Comparison of ENCODE assay signal across 8 cellular contexts in the genomic region with DNA sequence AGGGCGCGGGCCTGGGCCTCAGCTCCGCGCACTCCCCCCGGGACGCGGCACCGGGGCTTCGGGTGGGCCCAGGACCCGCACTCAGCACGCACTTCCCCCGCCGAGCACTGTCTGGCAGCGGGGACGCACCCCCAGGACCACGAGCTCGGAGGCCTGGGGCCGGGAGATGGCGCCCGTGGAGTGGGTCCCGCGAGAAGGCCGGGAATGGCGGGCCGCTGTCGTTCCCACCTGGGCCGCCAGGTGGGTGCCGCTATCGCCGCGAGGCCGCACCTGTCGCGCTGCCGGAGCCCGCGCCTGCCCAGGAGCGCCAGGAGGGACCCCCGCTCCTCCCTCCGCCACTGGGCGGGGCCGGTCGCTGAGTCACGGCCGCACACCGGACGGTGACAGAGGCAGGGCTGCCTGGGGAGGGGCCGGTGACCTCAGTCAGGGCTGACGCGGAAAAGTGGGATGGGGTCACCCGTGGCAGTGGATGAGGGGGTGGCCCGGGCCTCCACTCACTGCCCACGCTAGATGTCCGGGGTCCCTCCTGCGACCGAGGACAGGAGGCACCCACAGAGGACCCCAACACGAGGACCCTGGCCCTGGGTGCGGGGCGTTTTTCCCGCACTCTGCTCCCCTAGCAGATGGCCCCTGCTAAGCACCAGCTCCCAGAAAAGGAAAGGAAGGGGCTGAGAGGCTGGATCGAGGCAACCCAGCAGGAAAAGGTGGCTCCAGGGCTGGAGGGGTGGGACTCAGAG. TPM values are rescaled to one million over a fixed set of nuclear protein-coding genes. Genes with fewer than 3 reads are reported as not detected.
DNase-seq lines count a peak whose midpoint lies in the region; ATAC-seq and TF ChIP-seq lines count a peak whose summit lies in the region.

No MANE protein-coding gene starts in this region.

- peaks cover 22 to 58% (median 50%) of the 10 kb centered on the region in 9 donors for H3K4me1 ChIP-seq in heart right ventricle

- ATAC-seq in heart right ventricle (peak in 2 of 8 donors; percentile 11 to 14), GM18861 (IDR thresholded peaks at IDR 0.05; ENCODE audit: unreplicated experiment) (no peak)

- H3K27ac ChIP-seq in heart right ventricle = peak overlapping the region in 6 of 10 donors; percentile 13 to 100 (median 61)

- intact Hi-C loops in heart right ventricle (cut with DNase I) = loop anchor here in 1 of 10 donors (5.0 kb wide), 1 partner anchor 33 kb away; a partner anchor contains a TSS

- 7 to 9% methylated on average over 60 to 61 of the region's 61 CpGs for WGBS in heart right ventricle, 2 donors

- H3K36me3 ChIP-seq in heart right ventricle = no peaks in the 10 kb centered on the region

- DNase-seq in NCI-H345 treated with DMSO at 0.1 percent for 48 hours (lab: John Stamatoyannopoulos, UW; ENCODE audit: unreplicated experiment) (peak; percentile 47), heart right ventricle (peak in 1 of 2 donors; percentile 25), skeletal muscle cell (ENCODE audit: low read depth) (no peak), NCI-H446 (lab: John Stamatoyannopoulos, UW) (no peak), SIG-M5 treated with dmso at 0.1 percent for 504 hours (lab: John Stamatoyannopoulos, UW; ENCODE audit: unreplicated experiment) (no peak)
- DNase-seq in activated effector memory CD4-positive, alpha-beta T cell treated with anti-CD3 and anti-CD28 coated beads, Interleukin-2, amount 50 U/mL, for 16 hours = peak; percentile 89

- TF ChIP-seq CTCF in GM12875 (IDR thresholded peaks at IDR 0.05; ENCODE audit: borderline replicate concordance, insufficient read depth, low read depth, low read length) (peak; percentile 73), heart right ventricle (IDR thresholded peaks at IDR 0.05) (peak in 8 of 9 donors; percentile 9 to 55 (median 44))

- peaks cover 0 to 31% (median 18%) of the 10 kb centered on the region in 7 donors for H3K27me3 ChIP-seq in heart right ventricle

- no peaks in the 10 kb centered on the region for H3K9me3 ChIP-seq in heart right ventricle

- H3K4me3 ChIP-seq in GM12875 (ENCODE audit: low read depth, low read length) (peak overlapping the region; percentile 62), heart right ventricle (peak overlapping the region; percentile 33 to 62 (median 55)), skeletal muscle cell (ENCODE audit: low read depth, low read length) (peak overlapping the region; percentile 40)

RNA-seq across cellular contexts. Expression of a gene that starts 6.9 kb away (rescaled TPM):
- 100 to 1,000 TPM; 298 to 959 (median 345) TPM for total RNA-seq in heart right ventricle
- polyA plus RNA-seq in heart right ventricle = 1,000 to 10,000 TPM in 1 of 2 donors, 100 to 1,000 TPM in 1; 290 to 1,180 TPM

RNA-seq across cellular contexts. Expression of a gene that starts 8.7 kb away (rescaled TPM):
- total RNA-seq in heart right ventricle = 1 to 10 TPM in 1 of 10 donors, under 1 TPM in 7, not detected in 2; 0.28 to 1.3 (median 0.45) TPM
- under 1 TPM; 0.14 to 0.95 TPM for polyA plus RNA-seq in heart right ventricle

RNA-seq across cellular contexts. Expression of a gene that starts 32.7 kb away (rescaled TPM):
- total RNA-seq in heart right ventricle = 10 to 100 TPM in 8 of 10 donors, 1 to 10 TPM in 2; 8.7 to 17.2 (median 10.7) TPM
- 10 to 100 TPM; 16.5 to 30.6 TPM for polyA plus RNA-seq in heart right ventricle

Comparison
In these comparisons a context has a peak if more than half of its experiments do, and no peak if none do; other contexts are left out.
1. DNase-seq: peak in NCI-H345 treated with DMSO at 0.1 percent for 48 hours (single experiment) and activated effector memory CD4-positive, alpha-beta T cell treated with anti-CD3 and anti-CD28 coated beads, Interleukin-2, amount 50 U/mL, for 16 hours (single experiment); none in skeletal muscle cell (single experiment), NCI-H446 (0 of 2) and SIG-M5 treated with dmso at 0.1 percent for 504 hours (single experiment).
2. Peak in every context shown above with its lines, with median percentiles within 50 percentile points of each other: H3K4me3 ChIP-seq.